In the genomic region with DNA sequence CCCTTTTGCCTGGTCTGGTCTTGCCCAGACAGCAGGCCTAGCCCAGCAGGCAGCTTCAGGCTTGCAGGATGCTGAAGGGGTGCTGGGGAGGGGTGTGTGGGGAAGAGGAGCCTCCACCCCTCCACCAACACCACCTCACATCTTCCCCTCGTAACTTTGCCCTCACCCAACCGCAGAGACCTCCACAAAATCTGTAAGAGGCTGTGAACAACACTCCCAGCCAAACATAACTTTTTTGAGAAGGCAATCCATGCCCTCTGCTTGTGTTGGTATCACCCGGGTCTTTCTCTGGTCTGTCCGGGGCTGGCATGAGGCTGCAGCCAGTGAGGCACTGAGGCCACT, we compare ENCODE assay signal across 9 cellular contexts. TPM values are rescaled to one million over a fixed set of nuclear protein-coding genes. Genes with fewer than 3 reads are reported as not detected.
"Had no signal": no experiment of that assay in that cellular context is flagged by ENCODE, and none has a peak within 500 bp of the region (broad histone marks: within the 10 kb centered on the region; RNA-seq: fewer than 3 reads in every experiment).

No MANE protein-coding gene starts in this region.

RNA-seq across cellular contexts. Expression of gene CD8B, which starts 26.2 kb away (rescaled TPM):
- total RNA-seq: activated CD4-positive, alpha-beta T cell treated with anti-CD3 and anti-CD28 coated beads, Interleukin-2, amount 10 ng/mL, durations not matched to agents 24 days and 14 days; astrocyte; bronchial epithelial cell; chondrocyte; dermis blood vessel endothelial cell; endothelial cell of umbilical vein; fibroblast of lung; fibroblast of villous mesenchyme; glomerular endothelial cell had no signal

RNA-seq across cellular contexts. Expression of gene CD8A, which starts 44.8 kb away (rescaled TPM):
- total RNA-seq: chondrocyte, dermis blood vessel endothelial cell, endothelial cell of umbilical vein, fibroblast of lung, fibroblast of villous mesenchyme, glomerular endothelial cell had no signal
